ENCODE assay signal across 8 cellular contexts in genomic region chr17:55285340-55286301, GRCh38. TPM values are rescaled to one million over a fixed set of nuclear protein-coding genes. Genes with fewer than 3 reads are reported as not detected.
DNase-seq lines count a peak whose midpoint lies in the region; ATAC-seq, FAIRE-seq and TF ChIP-seq lines count a peak whose summit lies in the region.

No MANE protein-coding gene starts in this region.

- POLR2A ChIA-PET in A549 (lab: Yijun Ruan, JAX): interaction anchor here (0.7 kb wide), 1 partner anchor 47 kb away, joined by 3 read pairs; no protein-coding TSS in a partner anchor

- TF ChIP-seq CTCF in A549 (IDR thresholded peaks at IDR 0.05): no peak
- TF ChIP-seq CTCF in epithelial cell of esophagus (IDR thresholded peaks at IDR 0.05; ENCODE audit: insufficient read depth, low read depth, low read length, missing control alignments): no peak
- no peak for TF ChIP-seq CTCF in GM13977 (IDR thresholded peaks at IDR 0.05; ENCODE audit: extremely low read depth, insufficient read depth, missing control alignments)

- H3K27ac ChIP-seq in A549 (peak overlapping the region; percentile 85 to 88), mucosa of rectum (ENCODE audit: low read depth in 2 of 2, low read length in 2 of 2) (peak overlapping the region; percentile 70 to 71)

- ATAC-seq in A549 (no peak; a peak in 1 of 6 replicates), GM18873 (IDR thresholded peaks at IDR 0.05; ENCODE audit: low FRiP score, unreplicated experiment) (no peak), HG03139 (IDR thresholded peaks at IDR 0.05; ENCODE audit: unreplicated experiment) (no peak)

- no peak overlapping the region for H3K9ac ChIP-seq in mucosa of rectum (ENCODE audit: low read depth in 1 of 2, low read length in 2 of 2)

- H3K4me3 ChIP-seq in A549 (no peak overlapping the region), epithelial cell of esophagus (ENCODE audit: low read length) (no peak overlapping the region), mucosa of rectum (ENCODE audit: low read length in 2 of 2) (no peak overlapping the region)

- in situ Hi-C loops in GM13977 (cut with MboI; ENCODE audit: low pct_unique_long_range_greater_than_20kb, low sequenced_read_pairs, unreplicated experiment): no loop called here

- 47% methylated on average over 11 of the region's 11 CpGs for WGBS in A549 (ENCODE audit: missing lambda C conversion rate)

- peak overlapping the region; percentile 67 for H3K4me2 ChIP-seq in A549

- no peak for TF ChIP-seq POLR2A in A549 (IDR thresholded peaks at IDR 0.05; ENCODE audit: low read length)

- H3K9me3 ChIP-seq in A549: no peaks in the 10 kb centered on the region
- H3K9me3 ChIP-seq in mucosa of rectum (ENCODE audit: control insufficient read depth in 2 of 2, low read length in 2 of 2): no peaks in the 10 kb centered on the region

- peak; percentile 42 to 66; a peak in 1 of 5 replicates for TF ChIP-seq EP300 in A549 (IDR thresholded peaks at IDR 0.05)

- no peaks in the 10 kb centered on the region for H3K36me3 ChIP-seq in mucosa of rectum (ENCODE audit: control insufficient read depth in 2 of 2, insufficient read depth in 2 of 2, low read length in 2 of 2)

- DNase-seq in A549 (ENCODE audit: low read depth in 1 of 2, low spot score in 1 of 2) (peak in 1 of 2 experiments; percentile 46), NCI-H446 (lab: John Stamatoyannopoulos, UW) (peak; percentile 90 to 91), epithelial cell of esophagus (ENCODE audit: low read depth) (peak; percentile 53), GM13977 (ENCODE audit: low spot score) (no peak), SKM-1 treated with dmso at 0.1 percent for 144 hours (lab: John Stamatoyannopoulos, UW; ENCODE audit: unreplicated experiment) (no peak)

- FAIRE-seq in A549 (lab: Jason Lieb, UNC): peak; percentile 65

- no peak for TF ChIP-seq RAD21 in A549 (conservative IDR thresholded peaks at IDR 0.05 in 1 of 2, IDR thresholded peaks at IDR 0.05 in 1 of 2)

- CTCF ChIA-PET in A549 (lab: Yijun Ruan, JAX): interaction anchor here (0.6 to 2.5 kb wide), 9 partner anchors 8 to 433 kb away, joined by 3 to 18 read pairs (median 4); no protein-coding TSS in a partner anchor

- H3K4me1 ChIP-seq in A549 (peaks cover 47% of the 10 kb centered on the region), mucosa of rectum (ENCODE audit: control insufficient read depth in 2 of 2, insufficient read depth in 2 of 2, low read length in 2 of 2) (peaks cover 14 to 18% of the 10 kb centered on the region in 2 donors)

- no peaks in the 10 kb centered on the region for H3K27me3 ChIP-seq in mucosa of rectum (ENCODE audit: control insufficient read depth in 2 of 2, insufficient read depth in 2 of 2, low read length in 2 of 2)

TF ChIP-seq in A549, 52 proteins besides CTCF, POLR2A, EP300 and RAD21:
- TF ChIP-seq HOXB13 (CRISPR knock-in tag; IDR thresholded peaks at IDR 0.05; ENCODE audit: low read depth): no peak
- TF ChIP-seq SMC3 (IDR thresholded peaks at IDR 0.05): no peak
- no peak for TF ChIP-seq ATOH8 (CRISPR knock-in tag; IDR thresholded peaks at IDR 0.05; ENCODE audit: low read depth)
- no peak for TF ChIP-seq MAZ (IDR thresholded peaks at IDR 0.05; ENCODE audit: borderline replicate concordance, low read depth, low read length)
- TF ChIP-seq PHF8 (IDR thresholded peaks at IDR 0.05; ENCODE audit: borderline replicate concordance, low read depth): no peak
- TF ChIP-seq MAX (IDR thresholded peaks at IDR 0.05): 0 out of 2 replicates have a peak, but pooled peaks have one; percentile 42
- TF ChIP-seq CEBPB (IDR thresholded peaks at IDR 0.05): peak; percentile 23 to 45; a peak in 1 of 4 replicates
- peak; percentile 44; the same call in 1 of the 2 replicates for TF ChIP-seq JUNB (IDR thresholded peaks at IDR 0.05)
- no peak for TF ChIP-seq E2F6 (IDR thresholded peaks at IDR 0.05; ENCODE audit: borderline replicate concordance, low read depth)
- TF ChIP-seq JUN (IDR thresholded peaks at IDR 0.05): peak in 1 of 2 experiments; percentile 56; a peak in 1 of 5 replicates
- TF ChIP-seq MAFK (IDR thresholded peaks at IDR 0.05; ENCODE audit: partially characterized antibody): no peak
- no peak for TF ChIP-seq HDAC2 (IDR thresholded peaks at IDR 0.05)
- no peak for TF ChIP-seq ZFP36 (IDR thresholded peaks at IDR 0.05; ENCODE audit: borderline replicate concordance, partially characterized antibody)

RNA-seq across cellular contexts. Expression of gene HLF, which starts 20.9 kb away (rescaled TPM):
- 1.0 and 1.4 TPM in 2 replicates for polyA plus RNA-seq in A549 (2011; rRNA removed)
- polyA plus RNA-seq in A549 (2012; cell fraction: cytosol; rRNA removed): 0.29 and 0.47 TPM in 2 replicates
- polyA plus RNA-seq in A549 (2012; cell fraction: nucleus; rRNA removed): 0.28 and 0.56 TPM in 2 replicates
- polyA plus RNA-seq in A549 (2017; fragmentation: RNase III; extraction: RNeasy Plus Mini Kit Qiagen cat#74134 plus additional on column Dnase treatment): 0.31 to 0.71 TPM (median 0.35 TPM) in 3 replicates
- polyA minus RNA-seq in A549 (2011; rRNA and poly(A)+ RNA removed): 3.8 and 3.9 TPM in 2 replicates

Comparison
In these comparisons a context has a peak if more than half of its experiments do, and no peak if none do; other contexts are left out.
1. DNase-seq: peak in NCI-H446 (2 of 2) and epithelial cell of esophagus (single experiment); none in GM13977 (single experiment) and SKM-1 treated with dmso at 0.1 percent for 144 hours (single experiment).